ENCODE assay signal across 19 cellular contexts in the genomic region with DNA sequence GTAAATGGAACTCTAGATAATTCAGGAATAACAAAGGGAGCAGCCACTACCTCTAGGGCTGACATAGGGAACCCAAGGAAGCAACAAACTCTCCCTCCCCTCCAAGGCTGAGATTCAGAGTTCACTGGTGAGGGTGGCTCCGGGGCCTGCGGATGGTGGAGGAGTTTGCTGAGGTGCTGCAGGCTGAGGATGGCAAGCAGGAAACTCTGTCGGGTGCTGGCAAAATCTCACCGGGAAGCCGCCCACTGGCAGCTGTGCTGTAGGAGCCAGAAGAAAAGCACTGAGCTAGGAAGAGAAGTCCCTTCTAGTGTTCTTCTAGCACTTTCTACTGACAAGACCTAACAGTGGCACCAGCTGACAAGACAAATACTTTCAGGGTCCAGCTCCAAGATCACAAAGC. TPM values are rescaled to one million over a fixed set of nuclear protein-coding genes. Genes with fewer than 3 reads are reported as not detected.
"Had no signal": no experiment of that assay in that cellular context is flagged by ENCODE, and none has a peak within 500 bp of the region (broad histone marks: within the 10 kb centered on the region; RNA-seq: fewer than 3 reads in every experiment).

No MANE protein-coding gene starts in this region.

- DNase-seq: activated CD4-positive, alpha-beta memory T cell treated with anti-CD3 and anti-CD28 coated beads, Interleukin-2, amount 10 ng/mL, durations not matched to agents 7 days and 5 days; activated CD4-positive, alpha-beta T cell treated with anti-CD3 and anti-CD28 coated beads, Interleukin-2, amount 50 U/mL, for 1 hour; activated CD4-positive, CD25-positive, alpha-beta regulatory T cell; activated gamma-delta T cell; activated naive CD4-positive, alpha-beta T cell treated with anti-CD3 and anti-CD28 coated beads for 36 hours; activated T-cell treated with anti-CD3 and anti-CD28 coated beads for 4 hours; activated T-cell treated with anti-CD3 and anti-CD28 coated beads, Interleukin-2, amount 50 U/mL, for 48 hours; brain microvascular endothelial cell; MG63; NCI-H1092 treated with DMSO at 0.1 percent for 48 hours; NCI-H1417 treated with DMSO at 0.1 percent for 48 hours; NCI-H1694 treated with DMSO at 0.1 percent for 48 hours; NCI-H2029 treated with DMSO at 0.1 percent for 48 hours; NCI-H510A treated with DMSO at 0.1 percent for 48 hours; Right ventricle myocardium superior; SJCRH30; SK-N-SH; T-helper 1 cell had no signal

RNA-seq across cellular contexts. Expression of a gene that starts 41.0 kb away (rescaled TPM):
- total RNA-seq: activated CD4-positive, alpha-beta memory T cell treated with anti-CD3 and anti-CD28 coated beads, Interleukin-2, amount 10 ng/mL, durations not matched to agents 7 days and 5 days; activated CD8-positive, alpha-beta memory T cell treated with anti-CD3 and anti-CD28 coated beads for 36 hours had no signal
